Comparison of ENCODE assay signal across 8 cellular contexts in genomic region chr7:142420554-142421362, GRCh38.
DNase-seq lines count a peak whose midpoint lies in the region; ATAC-seq and TF ChIP-seq lines count a peak whose summit lies in the region.

No MANE protein-coding gene starts in this region.

- TF ChIP-seq POLR2A in suprapubic skin (IDR thresholded peaks at IDR 0.05) (no peak), ovary (IDR thresholded peaks at IDR 0.05) (no peak)

- H3K4me3 ChIP-seq in GM23248: no peak overlapping the region
- no peak overlapping the region for H3K4me3 ChIP-seq in SK-N-SH (ENCODE audit: low read depth in 2 of 2, low read length in 1 of 2)
- H3K4me3 ChIP-seq in suprapubic skin: no peak overlapping the region
- H3K4me3 ChIP-seq in ovary: no peak overlapping the region

- no peaks in the 10 kb centered on the region for H3K9me3 ChIP-seq in GM23248 (ENCODE audit: low read depth)
- no peaks in the 10 kb centered on the region for H3K9me3 ChIP-seq in SK-N-SH
- H3K9me3 ChIP-seq in suprapubic skin: no peaks in the 10 kb centered on the region
- no peaks in the 10 kb centered on the region for H3K9me3 ChIP-seq in ovary

- H3F3A ChIP-seq in GM23248 (ENCODE audit: insufficient read depth) (no peaks in the 10 kb centered on the region), SK-N-SH (replicated peaks; ENCODE audit: insufficient read depth) (no peaks in the 10 kb centered on the region)

- WGBS in GM23248 (ENCODE audit: low coverage in 1 of 2, low lambda C conversion rate in 2 of 2, missing lambda C conversion rate in 2 of 2), 2 experiments: 34 to 36% methylated on average over 5 of the region's 5 CpGs
- 64% methylated on average over 5 of the region's 5 CpGs for WGBS in SK-N-SH (ENCODE audit: low lambda C conversion rate)
- WGBS in suprapubic skin: 68% methylated on average over 5 of the region's 5 CpGs
- WGBS in ovary, 3 donors: 56 to 62% (median 61%) methylated on average over 5 of the region's 5 CpGs

- no peaks in the 10 kb centered on the region for H4K20me1 ChIP-seq in GM23248 (ENCODE audit: insufficient read depth)
- no peaks in the 10 kb centered on the region for H4K20me1 ChIP-seq in SK-N-SH (ENCODE audit: insufficient read depth)

- no peak overlapping the region for H3K27ac ChIP-seq in GM23248
- no peak overlapping the region for H3K27ac ChIP-seq in SK-N-SH (ENCODE audit: low read depth in 2 of 2, low read length in 1 of 2)
- no peak overlapping the region for H3K27ac ChIP-seq in suprapubic skin
- no peak overlapping the region for H3K27ac ChIP-seq in ovary

- H3K79me2 ChIP-seq in GM23248 (ENCODE audit: insufficient read depth): no peaks in the 10 kb centered on the region
- no peaks in the 10 kb centered on the region for H3K79me2 ChIP-seq in SK-N-SH (ENCODE audit: insufficient read depth)

- TF ChIP-seq EP300 in SK-N-SH (IDR thresholded peaks at IDR 0.05; ENCODE audit: borderline replicate concordance in 1 of 2, low read depth in 1 of 2, low read length in 1 of 2) (no peak), suprapubic skin (IDR thresholded peaks at IDR 0.05) (no peak), ovary (IDR thresholded peaks at IDR 0.05) (no peak)

- TF ChIP-seq RAD21 in SK-N-SH (IDR thresholded peaks at IDR 0.05; ENCODE audit: low read length): peak; percentile 70

- in situ Hi-C loops in GM23248 (cut with MboI): no loop called here

- H3K27me3 ChIP-seq in GM23248 (replicated peaks; ENCODE audit: insufficient read depth): 0 out of 2 replicates have a peak, but pooled peaks cover 5% of the 10 kb centered on the region
- no peaks in the 10 kb centered on the region for H3K27me3 ChIP-seq in SK-N-SH (ENCODE audit: insufficient read depth)
- no peaks in the 10 kb centered on the region for H3K27me3 ChIP-seq in suprapubic skin
- no peaks in the 10 kb centered on the region for H3K27me3 ChIP-seq in ovary

- peak; percentile 72 for TF ChIP-seq CTCF in SK-N-SH (IDR thresholded peaks at IDR 0.05)
- TF ChIP-seq CTCF in suprapubic skin (IDR thresholded peaks at IDR 0.05): no peak
- TF ChIP-seq CTCF in ovary (IDR thresholded peaks at IDR 0.05): no peak

- intact Hi-C loops in ovary (cut with DNase I): no loop called here

- H2AFZ ChIP-seq in GM23248 (no peak overlapping the region), SK-N-SH (ENCODE audit: low read depth) (no peak overlapping the region)

- DNase-seq in AG08395 (ENCODE audit: low spot score) (peak; percentile 49), GM23248 (peak; percentile 64), SK-N-SH (peak; percentile 38), hepatic stellate cell (ENCODE audit: low spot score) (peak; percentile 59), T1000 (lab: John Stamatoyannopoulos, UW) (no peak), suprapubic skin (ENCODE audit: low spot score in 2 of 2) (no peak), ovary (no peak)

- H3K4me2 ChIP-seq in GM23248 (ENCODE audit: unreplicated experiment): no peak overlapping the region
- H3K4me2 ChIP-seq in SK-N-SH: no peak overlapping the region

- H3K9me2 ChIP-seq in GM23248 (ENCODE audit: insufficient read depth) (no peaks in the 10 kb centered on the region), SK-N-SH (no peaks in the 10 kb centered on the region)

- CTCF ChIA-PET in SK-N-SH (lab: Yijun Ruan, JAX): interaction anchor here (0.6 to 4.9 kb wide), 12 partner anchors 8 to 75 kb away, joined by 3 to 19 read pairs (median 3); no protein-coding TSS in a partner anchor

- no peaks in the 10 kb centered on the region for H3K4me1 ChIP-seq in GM23248 (ENCODE audit: insufficient read depth)
- peaks cover 0 to 3% of the 10 kb centered on the region in 2 experiments; a peak in 1 of 4 replicates for H3K4me1 ChIP-seq in SK-N-SH (ENCODE audit: control insufficient read depth in 1 of 2, insufficient read depth in 2 of 2, low read depth in 1 of 2, low read length in 1 of 2)
- H3K4me1 ChIP-seq in suprapubic skin: no peaks in the 10 kb centered on the region
- H3K4me1 ChIP-seq in ovary (ENCODE audit: insufficient read depth): no peaks in the 10 kb centered on the region

- no peak overlapping the region for H3K9ac ChIP-seq in GM23248
- no peak overlapping the region for H3K9ac ChIP-seq in SK-N-SH

- H3K36me3 ChIP-seq in GM23248 (ENCODE audit: low read depth) (no peaks in the 10 kb centered on the region), SK-N-SH (replicated peaks in 1 of 2; ENCODE audit: control insufficient read depth in 1 of 2, insufficient read depth in 2 of 2, low read length in 1 of 2) (no peaks in the 10 kb centered on the region), suprapubic skin (no peaks in the 10 kb centered on the region), ovary (no peaks in the 10 kb centered on the region)

- ATAC-seq in HG03175 (IDR thresholded peaks at IDR 0.05; ENCODE audit: unreplicated experiment): no peak

- POLR2A ChIA-PET in SK-N-SH (lab: Yijun Ruan, JAX): no interaction called here

TF ChIP-seq in SK-N-SH, 30 proteins besides CTCF, POLR2A, EP300 and RAD21 (continues in another document):
- no peak for TF ChIP-seq PBX3 (IDR thresholded peaks at IDR 0.05)
- no peak for TF ChIP-seq ELF1 (IDR thresholded peaks at IDR 0.05)
- TF ChIP-seq RXRA (IDR thresholded peaks at IDR 0.05; ENCODE audit: borderline replicate concordance, low read depth): no peak
- no peak for TF ChIP-seq RCOR1 (IDR thresholded peaks at IDR 0.05; ENCODE audit: low read length)
- no peak for TF ChIP-seq NRF1 (IDR thresholded peaks at IDR 0.05; ENCODE audit: low read depth, low read length)
- TF ChIP-seq SMC3 (IDR thresholded peaks at IDR 0.05; ENCODE audit: low read depth, low read length): peak; percentile 49
- no peak for TF ChIP-seq GABPA (IDR thresholded peaks at IDR 0.05; ENCODE audit: low read depth)
- TF ChIP-seq ZBTB33 (IDR thresholded peaks at IDR 0.05; ENCODE audit: borderline replicate concordance, low read depth): no peak
- no peak for TF ChIP-seq POLR2AphosphoS5 (IDR thresholded peaks at IDR 0.05; ENCODE audit: low read depth, low read length)
- TF ChIP-seq CHD2 (IDR thresholded peaks at IDR 0.05; ENCODE audit: low read length, partially characterized antibody): no peak
- no peak for TF ChIP-seq TCF12 (IDR thresholded peaks at IDR 0.05)
- 0 out of 2 replicates have a peak, but pooled peaks have one; percentile 23 for TF ChIP-seq MXI1 (IDR thresholded peaks at IDR 0.05; ENCODE audit: low read depth, low read length)
- no peak for TF ChIP-seq USF1 (IDR thresholded peaks at IDR 0.05; ENCODE audit: borderline replicate concordance, low read depth)
- no peak for TF ChIP-seq EZH2phosphoT487 (IDR thresholded peaks at IDR 0.05; ENCODE audit: borderline replicate concordance, low read depth)
- TF ChIP-seq SIN3A (IDR thresholded peaks at IDR 0.05; ENCODE audit: borderline replicate concordance, low read depth, low read length): no peak
- no peak for TF ChIP-seq RFX5 (IDR thresholded peaks at IDR 0.05; ENCODE audit: low read length)

Comparison
In these comparisons a context has a peak if more than half of its experiments do, and no peak if none do; other contexts are left out.
1. DNase-seq: peak in AG08395 (single experiment), GM23248 (single experiment), SK-N-SH (single experiment) and hepatic stellate cell (single experiment); none in T1000 (single experiment), suprapubic skin (0 of 2) and ovary (0 of 5).